8 cellular contexts compared by ENCODE assay signal in genomic region chrX:78024349-78025108, GRCh38. TPM values are rescaled to one million over a fixed set of nuclear protein-coding genes. Genes with fewer than 3 reads are reported as not detected.
DNase-seq lines count a peak whose midpoint lies in the region; ATAC-seq and TF ChIP-seq lines count a peak whose summit lies in the region.

No MANE protein-coding gene starts in this region.

- peak; percentile 1 for DNase-seq in NCI-H1694 treated with DMSO at 0.1 percent for 48 hours (lab: John Stamatoyannopoulos, UW)
- DNase-seq in NCI-H1694 (lab: John Stamatoyannopoulos, UW): no peak
- DNase-seq in PC-9: peak; percentile 32 to 40
- no peak for DNase-seq in dorsolateral prefrontal cortex
- DNase-seq in osteoblast (ENCODE audit: insufficient read length, low spot score, missing footprints): peak; percentile 26

- H3K9me2 ChIP-seq in PC-9 (ENCODE audit: insufficient read depth): no peaks in the 10 kb centered on the region

- ATAC-seq in GM21786 (IDR thresholded peaks at IDR 0.05; ENCODE audit: unreplicated experiment) (peak; percentile 69), HG03469 (IDR thresholded peaks at IDR 0.05; ENCODE audit: unreplicated experiment) (no peak), GM18870 (IDR thresholded peaks at IDR 0.05; ENCODE audit: unreplicated experiment) (no peak)

- H2AFZ ChIP-seq in PC-9: no peak overlapping the region
- H2AFZ ChIP-seq in osteoblast (ENCODE audit: low read length): no peak overlapping the region

- H3K27ac ChIP-seq in PC-9 (no peak overlapping the region), dorsolateral prefrontal cortex (no peak overlapping the region), osteoblast (ENCODE audit: low read depth, low read length) (no peak overlapping the region)

- H3K4me2 ChIP-seq in PC-9: peak overlapping the region; percentile 54
- no peak overlapping the region for H3K4me2 ChIP-seq in osteoblast (ENCODE audit: insufficient read depth, low read length)

- H3K79me2 ChIP-seq in PC-9 (ENCODE audit: low read depth) (no peaks in the 10 kb centered on the region), osteoblast (ENCODE audit: insufficient read depth, low read length) (no peaks in the 10 kb centered on the region)

- POLR2A ChIA-PET in PC-9 (lab: Charles Lee; ENCODE audit: unreplicated experiment): no interaction called here

- CTCF ChIA-PET in PC-9 (lab: Charles Lee): interaction anchor here (0.6 to 1.1 kb wide), 2 partner anchors 114 to 308 kb away, joined by 4 read pairs; partner anchors contain the start of gene ATP7A

- no peaks in the 10 kb centered on the region for H3K9me3 ChIP-seq in PC-9 (ENCODE audit: insufficient read depth, low read depth)
- no peaks in the 10 kb centered on the region for H3K9me3 ChIP-seq in osteoblast (ENCODE audit: low read depth, low read length)

- H3K27me3 ChIP-seq in PC-9 (ENCODE audit: insufficient read depth, low read depth) (no peaks in the 10 kb centered on the region), dorsolateral prefrontal cortex (peaks cover 0 to 52% (median 5%) of the 10 kb centered on the region in 45 donors), osteoblast (ENCODE audit: insufficient read depth, low read length) (no peaks in the 10 kb centered on the region)

- BruUV-seq in PC-9 (replicated peaks; lab: Mats Ljungman, UMichigan): no TSS peak

- H3K4me1 ChIP-seq in PC-9 (replicated peaks; ENCODE audit: insufficient read depth) (peaks cover 12% of the 10 kb centered on the region), osteoblast (ENCODE audit: insufficient read depth, low read length) (no peaks in the 10 kb centered on the region)

- TF ChIP-seq CTCF in PC-9 (conservative IDR thresholded peaks at IDR 0.05) (peak; percentile 89), dorsolateral prefrontal cortex (IDR thresholded peaks at IDR 0.05 in 54 of 56, conservative IDR thresholded peaks at IDR 0.05 in 2 of 56; ENCODE audit: low read depth in 1 of 56, partially characterized antibody in 56 of 56) (peak in 47 of 56 donors; percentile 15 to 55 (median 31)), osteoblast (IDR thresholded peaks at IDR 0.05; ENCODE audit: extremely low read depth, low read depth, low read length) (peak; percentile 62)

- no peaks in the 10 kb centered on the region; the same call in 1 of the 2 replicates for H3F3A ChIP-seq in PC-9 (ENCODE audit: insufficient read depth, low read depth)

- no peaks in the 10 kb centered on the region for H3K36me3 ChIP-seq in PC-9 (ENCODE audit: low read depth)
- no peaks in the 10 kb centered on the region for H3K36me3 ChIP-seq in osteoblast (ENCODE audit: insufficient read depth, low read length)

- intact Hi-C loops in PC-9 (cut with micrococcal nuclease; ENCODE audit: unreplicated experiment) (loop anchor here (1.0 to 5.0 kb wide), 3 partner anchors 78 to 1467 kb away; partner anchors contain the start of genes ATP7A and PGK1), dorsolateral prefrontal cortex (cut with DNase I) (loop anchor here (5.0 to 10.0 kb wide), 2 partner anchors 112 to 120 kb away; partner anchors contain the start of gene ATP7A (in 1 of the 2))

- H3K4me3 ChIP-seq in PC-9 (no peak overlapping the region), dorsolateral prefrontal cortex (no peak overlapping the region), osteoblast (ENCODE audit: insufficient read depth, low read length) (no peak overlapping the region)

- H4K20me1 ChIP-seq in PC-9 (ENCODE audit: insufficient read depth): no peaks in the 10 kb centered on the region
- no peaks in the 10 kb centered on the region for H4K20me1 ChIP-seq in osteoblast (ENCODE audit: insufficient read depth, low read length)

RNA-seq across cellular contexts. Expression of gene PGAM4, which starts 55.1 kb away (rescaled TPM):
- not detected in 2 replicates for total RNA-seq in PC-9 (2021)
- 1 to 10 TPM in 2 of 120 experiments, under 1 TPM in 1, not detected in 117; 0.76 to 1.5 (median 1.3) TPM for total RNA-seq in dorsolateral prefrontal cortex
- total RNA-seq in osteoblast: not detected in 2 replicates

Comparison
In these comparisons a context has a peak if more than half of its experiments do, and no peak if none do; other contexts are left out.
1. DNase-seq: peak in NCI-H1694 treated with DMSO at 0.1 percent for 48 hours (single experiment), PC-9 (2 of 2) and osteoblast (single experiment); none in NCI-H1694 (single experiment) and dorsolateral prefrontal cortex (0 of 10).
2. CTCF ChIP-seq: peak in every context shown above with its lines; median percentile 89 in PC-9; 62 in osteoblast; 31 in dorsolateral prefrontal cortex.